In genomic region chr13:85833938-85834337, GRCh38 we compare ENCODE assay signal across 21 cellular contexts. TPM values are rescaled to one million over a fixed set of nuclear protein-coding genes. Genes with fewer than 3 reads are reported as not detected.
"Had no signal": no experiment of that assay in that cellular context is flagged by ENCODE, and none has a peak within 500 bp of the region (broad histone marks: within the 10 kb centered on the region; RNA-seq: fewer than 3 reads in every experiment).

No MANE protein-coding gene starts in this region.

- DNase-seq: endodermal cell; erythroblast; foreskin keratinocyte; left colon; left ventricle myocardium superior; mesendoderm; naive thymus-derived CD4-positive, alpha-beta T cell; nephron progenitor cell; psoas muscle; stimulated activated CD4-positive, alpha-beta T cell treated with anti-CD3 and anti-CD28 coated beads, Interleukin-2, amount 100 ng/mL, for 24 hours; stimulated activated CD4-positive, alpha-beta T cell treated with anti-CD3 and anti-CD28 coated beads, Interleukin-4, amount 100 ng/mL, for 4 hours; stimulated activated naive B cell treated with anti-CD40 and anti-IgM and Interleukin-4, amounts not matched to agents 10 μg/mL and 1 μg/mL and 100 μg/mL, for 72 hours; stimulated activated naive CD8-positive, alpha-beta T cell treated with anti-CD3 and anti-CD28 coated beads, Interleukin-15, amount 100 ng/mL, for 72 hours; trophoblast cell had no signal

- H3K27me3 Mint-ChIP-seq: dendritic cell treated with granulocyte-macrophage colony-stimulating factor and Interleukin-4, amounts not matched to agents 40 ng/mL and 50 ng/mL, for 4 days; naive thymus-derived CD4-positive, alpha-beta T cell; stimulated activated naive B cell treated with anti-CD40 and anti-IgM and Interleukin-4, amounts not matched to agents 10 μg/mL and 1 μg/mL and 100 μg/mL, for 72 hours; stimulated activated naive CD8-positive, alpha-beta T cell treated with anti-CD3 and anti-CD28 coated beads, Interleukin-15, amount 100 ng/mL, for 72 hours had no signal

- H3K4me3 Mint-ChIP-seq: dendritic cell treated with granulocyte-macrophage colony-stimulating factor and Interleukin-4, amounts not matched to agents 40 ng/mL and 50 ng/mL, for 4 days; endodermal cell; naive thymus-derived CD4-positive, alpha-beta T cell; nephron progenitor cell; stimulated activated naive B cell treated with anti-CD40 and anti-IgM and Interleukin-4, amounts not matched to agents 10 μg/mL and 1 μg/mL and 100 μg/mL, for 72 hours; stimulated activated naive CD8-positive, alpha-beta T cell treated with anti-CD3 and anti-CD28 coated beads, Interleukin-15, amount 100 ng/mL, for 72 hours had no signal

- H3K36me3 Mint-ChIP-seq: naive thymus-derived CD4-positive, alpha-beta T cell; stimulated activated naive B cell treated with anti-CD40 and anti-IgM and Interleukin-4, amounts not matched to agents 10 μg/mL and 1 μg/mL and 100 μg/mL, for 72 hours had no signal

- ATAC-seq: foreskin keratinocyte; left colon; left ventricle myocardium superior; naive thymus-derived CD4-positive, alpha-beta T cell; psoas muscle; sciatic nerve; stimulated activated naive B cell treated with anti-CD40 and anti-IgM and Interleukin-4, amounts not matched to agents 10 μg/mL and 1 μg/mL and 100 μg/mL, for 72 hours; stimulated activated naive CD8-positive, alpha-beta T cell treated with anti-CD3 and anti-CD28 coated beads, Interleukin-15, amount 100 ng/mL, for 72 hours had no signal

- H3K27ac ChIP-seq: foreskin keratinocyte, hepatocyte, parathyroid adenoma, psoas muscle had no signal

- H3K4me3 ChIP-seq: hepatocyte, lung, psoas muscle had no signal

- H3K27ac Mint-ChIP-seq: dendritic cell treated with granulocyte-macrophage colony-stimulating factor and Interleukin-4, amounts not matched to agents 40 ng/mL and 50 ng/mL, for 4 days; endodermal cell; naive thymus-derived CD4-positive, alpha-beta T cell; nephron progenitor cell; stimulated activated naive B cell treated with anti-CD40 and anti-IgM and Interleukin-4, amounts not matched to agents 10 μg/mL and 1 μg/mL and 100 μg/mL, for 72 hours; stimulated activated naive CD8-positive, alpha-beta T cell treated with anti-CD3 and anti-CD28 coated beads, Interleukin-15, amount 100 ng/mL, for 72 hours had no signal

- H3K9me3 ChIP-seq: psoas muscle had no signal

- H3K4me1 Mint-ChIP-seq: endodermal cell; naive thymus-derived CD4-positive, alpha-beta T cell; nephron progenitor cell; stimulated activated naive B cell treated with anti-CD40 and anti-IgM and Interleukin-4, amounts not matched to agents 10 μg/mL and 1 μg/mL and 100 μg/mL, for 72 hours; stimulated activated naive CD8-positive, alpha-beta T cell treated with anti-CD3 and anti-CD28 coated beads, Interleukin-15, amount 100 ng/mL, for 72 hours had no signal

RNA-seq across cellular contexts. Expression of gene SLITRK6, which starts 34.7 kb away (rescaled TPM):
- total RNA-seq: endothelial cell of umbilical vein; kidney epithelial cell; naive thymus-derived CD4-positive, alpha-beta T cell had no signal
- polyA plus RNA-seq: endothelial cell of umbilical vein; naive thymus-derived CD4-positive, alpha-beta T cell had no signal
